8 cellular contexts compared by ENCODE assay signal in the genomic region with DNA sequence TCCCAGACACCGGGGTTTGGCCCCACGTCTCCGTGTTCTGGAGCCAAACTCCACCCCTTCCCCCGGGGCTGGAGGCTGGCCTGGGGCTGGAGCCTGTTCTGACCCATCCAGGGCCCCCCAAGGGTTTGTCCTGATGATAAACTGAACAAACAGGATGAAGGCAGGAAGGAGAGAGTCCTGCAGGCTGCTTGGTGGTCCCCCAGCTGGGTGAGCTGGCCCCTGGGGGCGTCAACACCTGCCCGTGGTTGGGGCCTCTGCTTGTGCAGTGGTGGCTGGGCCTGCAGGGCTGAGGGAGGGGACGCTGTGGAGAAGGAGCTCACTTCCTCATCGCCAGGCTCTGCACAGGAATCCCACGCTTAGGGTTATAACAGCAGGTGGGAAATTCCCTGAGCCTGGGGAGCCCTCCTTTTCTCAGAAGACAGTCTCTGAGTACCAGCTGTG. TPM values are rescaled to one million over a fixed set of nuclear protein-coding genes. Genes with fewer than 3 reads are reported as not detected.
DNase-seq lines count a peak whose midpoint lies in the region; ATAC-seq and TF ChIP-seq lines count a peak whose summit lies in the region.

No MANE protein-coding gene starts in this region.

- no peaks in the 10 kb centered on the region for H3K9me3 ChIP-seq in OCI-LY7 (ENCODE audit: low read length)

- ATAC-seq in GM21825 (IDR thresholded peaks at IDR 0.05; ENCODE audit: unreplicated experiment) (peak; percentile 40), GM19397 (IDR thresholded peaks at IDR 0.05; ENCODE audit: unreplicated experiment) (no peak)

- peaks cover 53% of the 10 kb centered on the region for H3K4me1 ChIP-seq in OCI-LY7 (ENCODE audit: insufficient read depth, low read length, poor library complexity, severe bottlenecking)

- peak overlapping the region; percentile 28; the same call in 1 of the 2 replicates for H2AFZ ChIP-seq in OCI-LY7 (ENCODE audit: low read length)

- POLR2A ChIA-PET in OCI-LY7 (lab: Charles Lee) = no interaction called here

- H3K36me3 ChIP-seq in OCI-LY7 (ENCODE audit: insufficient read depth, low read length) = no peaks in the 10 kb centered on the region

- no peaks in the 10 kb centered on the region for H3K9me2 ChIP-seq in OCI-LY7 (ENCODE audit: insufficient read depth, low read length)

- no TSS peak for BruUV-seq in OCI-LY7 (replicated peaks; lab: Mats Ljungman, UMichigan)

- DNase-seq in GDM1 (lab: John Stamatoyannopoulos, UW) (peak; percentile 37), OCI-LY7 (ENCODE audit: low spot score) (peak; percentile 75), choroid plexus epithelial cell (ENCODE audit: low read depth) (no peak), GM03348 (ENCODE audit: low spot score) (no peak), KG1 (lab: John Stamatoyannopoulos, UW) (no peak)
- peak; percentile 45 to 50 for DNase-seq in stimulated activated CD4-positive, alpha-beta T cell treated with anti-CD3 and anti-CD28 coated beads, Interleukin-2, amount 100 ng/mL, for 24 hours

- H3K27ac ChIP-seq in OCI-LY7 (ENCODE audit: low read depth, low read length, poor library complexity, severe bottlenecking) = peak overlapping the region; percentile 51

- CTCF ChIA-PET in OCI-LY7 (lab: Charles Lee; ENCODE audit: unreplicated experiment) = interaction anchor here (0.6 to 1.0 kb wide), 2 partner anchors 25 to 1510 kb away, joined by 3 to 5 read pairs; no protein-coding TSS in a partner anchor

- H3K4me3 ChIP-seq in OCI-LY7 (ENCODE audit: low read depth, low read length, poor library complexity, severe bottlenecking) = peak overlapping the region; percentile 67
- peak overlapping the region; percentile 30 for H3K4me3 ChIP-seq in choroid plexus epithelial cell (ENCODE audit: low read depth, low read length)

- TF ChIP-seq CTCF in OCI-LY7 (conservative IDR thresholded peaks at IDR 0.05; ENCODE audit: low read length) (no peak), choroid plexus epithelial cell (conservative IDR thresholded peaks at IDR 0.05; ENCODE audit: low read depth, low read length) (no peak)

- H3K4me2 ChIP-seq in OCI-LY7 (ENCODE audit: low read length) = peak overlapping the region; percentile 93

- no peaks in the 10 kb centered on the region for H4K20me1 ChIP-seq in OCI-LY7 (ENCODE audit: insufficient read depth, low read length)

- no peaks in the 10 kb centered on the region for H3K79me2 ChIP-seq in OCI-LY7 (ENCODE audit: insufficient read depth, low read depth, low read length)

- intact Hi-C loops in OCI-LY7 (cut with micrococcal nuclease; ENCODE audit: unreplicated experiment) = loop anchor here (2.0 kb wide), 1 partner anchor 39 kb away; no protein-coding TSS in a partner anchor

RNA-seq across cellular contexts. Expression of gene SH3TC1, which starts 2.3 kb away (rescaled TPM):
- 15.3 and 17.5 TPM in 2 replicates for total RNA-seq in OCI-LY7 (2014; rRNA removed; shearing (Covaris generic))
- total RNA-seq in OCI-LY7 (2022) = 27.3 and 42.4 TPM in 2 replicates

RNA-seq across cellular contexts. Expression of gene ABLIM2, which starts 42.7 kb away (rescaled TPM):
- 0.23 and 0.76 TPM in 2 replicates for total RNA-seq in OCI-LY7 (2014; rRNA removed; shearing (Covaris generic))
- 0.72 TPM in 1 of 2 replicates, not detected in the other for total RNA-seq in OCI-LY7 (2022)

Comparison
In these comparisons a context has a peak if more than half of its experiments do, and no peak if none do; other contexts are left out.
1. DNase-seq: peak in GDM1 (single experiment), OCI-LY7 (single experiment) and stimulated activated CD4-positive, alpha-beta T cell treated with anti-CD3 and anti-CD28 coated beads, Interleukin-2, amount 100 ng/mL, for 24 hours (2 of 2); none in choroid plexus epithelial cell (single experiment), GM03348 (single experiment) and KG1 (single experiment).